Comparison of ENCODE assay signal across 10 cellular contexts in genomic region chr20:50713677-50714101, GRCh38. TPM values are rescaled to one million over a fixed set of nuclear protein-coding genes. Genes with fewer than 3 reads are reported as not detected.
DNase-seq lines count a peak whose midpoint lies in the region; ATAC-seq and TF ChIP-seq lines count a peak whose summit lies in the region.
"Had no signal": no experiment of that assay in that cellular context is flagged by ENCODE, and none has a peak within 500 bp of the region (broad histone marks: within the 10 kb centered on the region; RNA-seq: fewer than 3 reads in every experiment).

No MANE protein-coding gene starts in this region.

- H3K9me3 ChIP-seq in lower lobe of right lung, result no peaks in the 10 kb centered on the region

- TF ChIP-seq CTCF in dorsolateral prefrontal cortex (IDR thresholded peaks at IDR 0.05 in 54 of 56, conservative IDR thresholded peaks at IDR 0.05 in 2 of 56; ENCODE audit: low read depth in 1 of 56, partially characterized antibody in 56 of 56) (peak in 39 of 56 donors; percentile 17 to 57 (median 37)), lower lobe of right lung (IDR thresholded peaks at IDR 0.05) (peak; percentile 40)

- DNase-seq in A172 (ENCODE audit: low spot score) (peak; percentile 48), HT1080 (ENCODE audit: low read depth) (peak; percentile 32), dorsolateral prefrontal cortex (no peak), lower lobe of right lung (no peak), NCI-H1092 (lab: John Stamatoyannopoulos, UW) (no peak)
- DNase-seq: activated CD4-positive, alpha-beta T cell treated with anti-CD3 and anti-CD28 coated beads for 1 hour; NCI-H1105 treated with DMSO at 0.1 percent for 48 hours had no signal

- H3K27ac ChIP-seq in dorsolateral prefrontal cortex (no peak overlapping the region), lower lobe of right lung (no peak overlapping the region)

- ATAC-seq in lower lobe of right lung (no peak), GM21723 (IDR thresholded peaks at IDR 0.05; ENCODE audit: unreplicated experiment) (no peak), HG02759 (IDR thresholded peaks at IDR 0.05; ENCODE audit: unreplicated experiment) (no peak), GM21526 (IDR thresholded peaks at IDR 0.05; ENCODE audit: low FRiP score, unreplicated experiment) (no peak)

- no peak overlapping the region for H3K4me3 ChIP-seq in dorsolateral prefrontal cortex
- H3K4me3 ChIP-seq in lower lobe of right lung, result no peak overlapping the region

- peaks cover 13% of the 10 kb centered on the region for H3K4me1 ChIP-seq in lower lobe of right lung

- H3K27me3 ChIP-seq in dorsolateral prefrontal cortex (peaks cover 0 to 3% (median 0%) of the 10 kb centered on the region in 45 donors), lower lobe of right lung (ENCODE audit: low read depth) (no peaks in the 10 kb centered on the region)

- intact Hi-C loops in dorsolateral prefrontal cortex (cut with DNase I) (loop anchor here in 1 of 2 donors (10.0 kb wide), 1 partner anchor 529 kb away; no protein-coding TSS in a partner anchor), lower lobe of right lung (cut with DNase I) (no loop called here)

- no peaks in the 10 kb centered on the region for H3K36me3 ChIP-seq in lower lobe of right lung

RNA-seq across cellular contexts. Expression of gene PARD6B, which starts 17.7 kb away (rescaled TPM):
- 3.2 and 4.7 TPM in 2 replicates for total RNA-seq in A172 (2014; rRNA removed; shearing (Covaris generic))
- 2.1 and 3.1 TPM in 2 replicates for total RNA-seq in HT1080 (2014; rRNA removed; shearing (Covaris generic))
- polyA plus RNA-seq in HT1080 (2015; cell fraction: cytosol; rRNA removed), result 1.3 and 1.6 TPM in 2 replicates
- polyA plus RNA-seq in HT1080 (2015; cell fraction: nucleus; rRNA removed), result 2.1 and 2.3 TPM in 2 replicates
- total RNA-seq in dorsolateral prefrontal cortex (10 to 100 TPM in 2 of 120 experiments, 1 to 10 TPM in 118; 2.6 to 11.1 (median 5.6) TPM), lower lobe of right lung (32.5 TPM)

RNA-seq across cellular contexts. Expression of gene RIPOR3, which starts 22.3 kb away (rescaled TPM):
- total RNA-seq in A172 (2014; rRNA removed; shearing (Covaris generic)), result 0.07 TPM in 1 of 2 replicates, not detected in the other
- not detected in 2 replicates for total RNA-seq in HT1080 (2014; rRNA removed; shearing (Covaris generic))
- polyA plus RNA-seq in HT1080 (2015; cell fraction: cytosol; rRNA removed), result not detected in 2 replicates
- 0.05 TPM in 1 of 2 replicates, not detected in the other for polyA plus RNA-seq in HT1080 (2015; cell fraction: nucleus; rRNA removed)
- total RNA-seq in dorsolateral prefrontal cortex, result 10 to 100 TPM in 3 of 120 experiments, 1 to 10 TPM in 114, under 1 TPM in 3; 0.69 to 27.4 (median 3.9) TPM
- 11.0 TPM for total RNA-seq in lower lobe of right lung

Comparison
In these comparisons a context has a peak if more than half of its experiments do, and no peak if none do; other contexts are left out.
1. DNase-seq: peak in A172 (single experiment) and HT1080 (single experiment); none in dorsolateral prefrontal cortex (0 of 10), lower lobe of right lung (single experiment) and NCI-H1092 (single experiment).